21 cellular contexts compared by ENCODE assay signal in the genomic region with DNA sequence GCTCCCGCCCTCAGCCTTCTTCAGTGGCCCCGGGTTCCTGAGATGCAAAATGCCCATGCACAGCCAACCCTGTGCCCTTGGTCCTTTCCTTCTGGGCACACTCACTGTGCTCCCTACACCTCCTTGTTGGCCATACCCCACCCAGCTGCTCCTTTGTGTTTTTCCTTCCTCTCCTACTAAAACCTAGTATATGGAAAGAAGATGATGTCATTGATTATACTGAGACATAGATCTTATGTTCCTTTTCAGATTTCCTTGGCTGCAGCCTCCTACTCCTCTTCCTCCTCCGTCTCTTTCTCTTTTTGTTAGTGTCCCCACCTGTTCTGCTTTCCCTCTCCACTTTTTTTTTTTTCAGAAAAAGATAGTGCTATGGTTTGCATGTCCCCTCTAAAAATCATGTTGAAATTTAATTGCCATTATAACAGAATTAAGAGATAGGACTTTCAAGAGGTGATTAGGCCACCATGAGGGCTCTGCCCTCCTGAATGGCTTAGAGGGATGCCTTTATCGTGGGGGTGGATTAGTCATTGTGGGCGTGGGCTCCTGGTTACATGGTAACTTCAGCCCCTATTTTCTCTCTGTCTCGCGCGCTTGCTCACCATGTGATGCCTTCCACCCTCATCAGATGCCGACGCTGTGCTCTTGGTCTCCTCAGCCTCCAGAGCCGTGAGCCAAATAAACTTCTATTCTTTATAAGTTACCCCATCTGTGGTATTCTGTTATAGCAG.
"Had no signal": no experiment of that assay in that cellular context is flagged by ENCODE, and none has a peak within 500 bp of the region (broad histone marks: within the 10 kb centered on the region; RNA-seq: fewer than 3 reads in every experiment).

No MANE protein-coding gene starts in this region.

- H3K4me1 ChIP-seq: pancreas, psoas muscle had no signal

- FAIRE-seq: endometrium, keratinocyte, pancreas, TTC549, urothelium cell line had no signal

- DNase-seq: activated CD4-positive, alpha-beta T cell treated with anti-CD3 and anti-CD28 coated beads for 1 hour; activated CD4-positive, alpha-beta T cell treated with anti-CD3 and anti-CD28 coated beads, Interleukin-2, amount 50 U/mL, for 4 hours; activated naive CD8-positive, alpha-beta T cell treated with anti-CD3 and anti-CD28 coated beads, Interleukin-2, amount 10 ng/mL, durations not matched to agents 7 days and 5 days; activated T-cell treated with anti-CD3 and anti-CD28 coated beads for 4 hours; amniotic stem cell; effector CD4-positive, alpha-beta T cell; heart right ventricle; left colon; mesenchymal stem cell; pancreas; psoas muscle; stimulated activated CD4-positive, alpha-beta T cell treated with anti-CD3 and anti-CD28 coated beads, Interleukin-4, amount 100 ng/mL, for 24 hours; stimulated activated naive CD4-positive, alpha-beta T cell treated with Interleukin-2 at 50 U/mL for 16 hours; T-helper 1 cell had no signal

- ATAC-seq: heart right ventricle, left colon, pancreas, psoas muscle had no signal

- H3K4me3 ChIP-seq: heart right ventricle, pancreas, psoas muscle, right atrium auricular region, tibial nerve had no signal

- H3K27me3 ChIP-seq: heart right ventricle, pancreas, right atrium auricular region, tibial nerve had no signal

- H3K27ac ChIP-seq: heart right ventricle, pancreas, psoas muscle, right atrium auricular region, tibial nerve had no signal

- H3K4me3 Mint-ChIP-seq: activated naive CD8-positive, alpha-beta T cell treated with anti-CD3 and anti-CD28 coated beads, Interleukin-2, amount 10 ng/mL, durations not matched to agents 7 days and 5 days; nephron had no signal

- H3K27ac Mint-ChIP-seq: activated naive CD8-positive, alpha-beta T cell treated with anti-CD3 and anti-CD28 coated beads, Interleukin-2, amount 10 ng/mL, durations not matched to agents 7 days and 5 days; nephron had no signal

- H3K27me3 Mint-ChIP-seq: activated naive CD8-positive, alpha-beta T cell treated with anti-CD3 and anti-CD28 coated beads, Interleukin-2, amount 10 ng/mL, durations not matched to agents 7 days and 5 days had no signal
